10 cellular contexts compared by ENCODE assay signal in the genomic region with DNA sequence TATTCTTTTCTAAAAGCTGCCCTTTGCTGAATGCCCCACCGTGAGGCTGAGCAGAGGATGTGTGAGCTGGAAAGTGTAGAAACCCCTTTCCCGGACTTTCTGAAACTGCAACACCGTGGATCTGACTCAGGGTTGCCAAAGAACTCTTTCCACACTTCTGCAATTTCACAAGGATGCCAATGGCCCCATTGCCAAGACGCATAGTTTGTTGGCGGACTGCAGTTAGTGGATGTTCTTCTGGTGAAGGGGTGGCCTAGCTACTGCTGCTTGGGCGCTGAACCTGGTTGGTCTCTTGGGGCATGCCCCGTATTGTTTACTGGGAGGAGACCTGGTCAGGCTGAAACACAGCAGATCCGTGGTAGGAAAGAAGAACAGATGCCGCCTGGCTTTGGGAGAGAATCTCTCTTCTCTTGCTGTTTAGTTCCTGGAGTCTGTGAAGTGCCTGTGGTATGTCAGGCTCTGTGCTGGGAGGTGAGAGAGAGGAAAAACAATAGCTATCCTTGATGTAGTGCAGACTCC. TPM values are rescaled to one million over a fixed set of nuclear protein-coding genes. Genes with fewer than 3 reads are reported as not detected.
DNase-seq lines count a peak whose midpoint lies in the region; ATAC-seq, FAIRE-seq and TF ChIP-seq lines count a peak whose summit lies in the region.
"Had no signal": no experiment of that assay in that cellular context is flagged by ENCODE, and none has a peak within 500 bp of the region (broad histone marks: within the 10 kb centered on the region; RNA-seq: fewer than 3 reads in every experiment).

No MANE protein-coding gene starts in this region.

- no peak for FAIRE-seq in HTR-8/SVneo (lab: Jason Lieb, UNC)

- intact Hi-C loops in CD4-positive, alpha-beta T cell (cut with DNase I, micrococcal nuclease): no loop called here
- intact Hi-C loops in sciatic nerve (cut with DNase I): no loop called here

- H3K9me3 ChIP-seq in CD4-positive, alpha-beta T cell (ENCODE audit: control insufficient read depth, low read length): no peaks in the 10 kb centered on the region

- peak overlapping the region; percentile 98 for H3K27ac Mint-ChIP-seq in CD4-positive, alpha-beta T cell

- H3K27me3 ChIP-seq in CD4-positive, alpha-beta T cell (ENCODE audit: control insufficient read depth, insufficient read depth, low read length): no peaks in the 10 kb centered on the region

- CTCF ChIA-PET in CD4-positive, alpha-beta T cell (lab: Charles Lee): no interaction called here

- H3K4me3 Mint-ChIP-seq in CD4-positive, alpha-beta T cell: no peak overlapping the region
- H3K4me3 Mint-ChIP-seq: central memory CD8-positive, alpha-beta T cell had no signal

- POLR2A ChIA-PET in CD4-positive, alpha-beta T cell (lab: Charles Lee): interaction anchor here (1.1 to 2.2 kb wide), 2 partner anchors 18 to 32 kb away, joined by 3 to 7 read pairs; no protein-coding TSS in a partner anchor

- H3K27ac ChIP-seq in CD4-positive, alpha-beta T cell (ENCODE audit: low read depth, low read length): peak overlapping the region; percentile 32

- no peaks in the 10 kb centered on the region for H3K9me3 Mint-ChIP-seq in CD4-positive, alpha-beta T cell
- H3K9me3 Mint-ChIP-seq: central memory CD8-positive, alpha-beta T cell had no signal

- H3K27me3 Mint-ChIP-seq in CD4-positive, alpha-beta T cell: no peaks in the 10 kb centered on the region
- H3K27me3 Mint-ChIP-seq: central memory CD8-positive, alpha-beta T cell had no signal

- no peak for TF ChIP-seq CTCF in CD4-positive, alpha-beta T cell (IDR thresholded peaks at IDR 0.05)

- H3K36me3 Mint-ChIP-seq in CD4-positive, alpha-beta T cell (ENCODE audit: low read depth): peaks cover 39% of the 10 kb centered on the region

- H3K4me1 Mint-ChIP-seq in CD4-positive, alpha-beta T cell (ENCODE audit: low read depth): peaks cover 66% of the 10 kb centered on the region

- no peak for ATAC-seq in CD4-positive, alpha-beta T cell (ENCODE audit: poor library complexity)
- peak; percentile 59 for ATAC-seq in sciatic nerve
- ATAC-seq in HG03175 (IDR thresholded peaks at IDR 0.05; ENCODE audit: unreplicated experiment): no peak

- DNase-seq in CD4-positive, alpha-beta T cell: no peak
- DNase-seq in SIG-M5 treated with dmso at 0.1 percent for 504 hours (lab: John Stamatoyannopoulos, UW; ENCODE audit: unreplicated experiment): peak; percentile 74
- DNase-seq in fibroblast of the conjunctiva (ENCODE audit: low read depth): peak; percentile 63
- no peak for DNase-seq in sciatic nerve (ENCODE audit: low spot score)
- DNase-seq in NCI-H1105 treated with DMSO at 0.1 percent for 48 hours (lab: John Stamatoyannopoulos, UW): no peak
- DNase-seq in stimulated activated naive CD4-positive, alpha-beta T cell (lab: John Stamatoyannopoulos, UW): no peak
- DNase-seq in HTR-8/SVneo (ENCODE audit: insufficient read length, low spot score): no peak
- DNase-seq: stimulated activated CD4-positive, alpha-beta T cell treated with anti-CD3 and anti-CD28 coated beads, Interleukin-1b, Interleukin-23, amount 100 ng/mL, for 48 hours had no signal

RNA-seq across cellular contexts. Expression of a gene that starts 26.7 kb away (rescaled TPM):
- 10 to 100 TPM; 33.8 to 37.3 TPM for total RNA-seq in CD4-positive, alpha-beta T cell
- 127 TPM for total RNA-seq in sciatic nerve

Comparison
In these comparisons a context has a peak if more than half of its experiments do, and no peak if none do; other contexts are left out.
1. DNase-seq: peak in SIG-M5 treated with dmso at 0.1 percent for 504 hours (single experiment) and fibroblast of the conjunctiva (single experiment); none in CD4-positive, alpha-beta T cell (0 of 10), sciatic nerve (single experiment), NCI-H1105 treated with DMSO at 0.1 percent for 48 hours (single experiment), stimulated activated naive CD4-positive, alpha-beta T cell (0 of 6) and HTR-8/SVneo (single experiment).